Comparison of ENCODE assay signal across 8 cellular contexts in the genomic region with DNA sequence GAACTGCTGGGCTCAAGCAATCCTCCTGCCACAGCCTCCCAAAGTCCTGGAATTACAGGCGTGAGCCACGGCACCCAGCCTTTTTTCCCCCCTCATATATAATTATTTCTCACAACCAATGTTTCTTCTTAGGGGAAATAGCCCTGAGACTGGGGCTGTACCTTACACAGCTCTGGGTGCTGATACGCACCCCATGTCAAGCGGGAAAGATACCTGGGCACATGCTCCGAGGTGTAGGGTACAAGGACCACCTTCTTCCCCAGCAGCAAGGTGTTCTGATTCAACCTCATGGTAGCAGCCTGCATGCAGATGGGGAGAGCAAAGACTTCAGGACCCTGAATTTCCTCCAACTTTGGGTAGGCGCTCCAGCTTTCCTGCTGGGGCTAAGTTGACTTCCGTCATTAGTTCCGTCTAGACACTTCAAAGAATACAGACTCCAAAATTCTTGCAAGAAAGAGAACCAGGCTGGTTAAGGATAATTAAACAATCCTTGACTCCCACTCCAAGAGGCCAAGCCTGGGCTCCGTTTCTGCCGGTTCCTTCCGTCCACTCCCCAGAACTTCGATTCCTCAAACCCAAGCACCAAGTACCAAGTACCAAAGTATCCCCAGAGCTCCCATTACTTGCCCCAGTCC. TPM values are rescaled to one million over a fixed set of nuclear protein-coding genes. Genes with fewer than 3 reads are reported as not detected.
DNase-seq lines count a peak whose midpoint lies in the region; TF ChIP-seq lines count a peak whose summit lies in the region.

No MANE protein-coding gene starts in this region.

- no peaks in the 10 kb centered on the region for H3K27me3 Mint-ChIP-seq in progenitor cell of endocrine pancreas

- TF ChIP-seq POLR2A in esophagus squamous epithelium (IDR thresholded peaks at IDR 0.05), result no peak

- TF ChIP-seq CTCF in esophagus squamous epithelium (IDR thresholded peaks at IDR 0.05), result no peak
- TF ChIP-seq CTCF in progenitor cell of endocrine pancreas (IDR thresholded peaks at IDR 0.05; ENCODE audit: unreplicated experiment), result no peak

- WGBS in esophagus squamous epithelium, 2 donors, result 20 to 23% methylated on average over 8 of the region's 12 CpGs

- peak overlapping the region; percentile 96 for H3K27ac Mint-ChIP-seq in progenitor cell of endocrine pancreas

- peaks cover 15 to 65% (median 26%) of the 10 kb centered on the region in 3 donors for H3K4me1 ChIP-seq in esophagus squamous epithelium

- peak overlapping the region; percentile 71 to 88 (median 87) for H3K27ac ChIP-seq in esophagus squamous epithelium

- intact Hi-C loops in esophagus squamous epithelium (cut with DNase I), result no loop called here

- H3K4me3 ChIP-seq in esophagus squamous epithelium, result peak overlapping the region; percentile 59 to 99 (median 86)

- peaks cover 21 to 45% (median 28%) of the 10 kb centered on the region in 3 donors for H3K36me3 ChIP-seq in esophagus squamous epithelium

- no peaks in the 10 kb centered on the region for H3K9me3 Mint-ChIP-seq in progenitor cell of endocrine pancreas (ENCODE audit: low read depth)

- peak overlapping the region; percentile 94 for H3K4me3 Mint-ChIP-seq in progenitor cell of endocrine pancreas (ENCODE audit: low read depth)

- peaks cover 15% of the 10 kb centered on the region for H3K36me3 Mint-ChIP-seq in progenitor cell of endocrine pancreas (ENCODE audit: insufficient read depth)

- H3K4me1 Mint-ChIP-seq in progenitor cell of endocrine pancreas (ENCODE audit: low read depth), result peaks cover 23% of the 10 kb centered on the region

- DNase-seq in ELR (ENCODE audit: low read depth) (peak; percentile 30), RKO (ENCODE audit: low spot score) (peak; percentile 16), esophagus squamous epithelium (lab: John Stamatoyannopoulos, UW) (no peak), progenitor cell of endocrine pancreas (ENCODE audit: low spot score, unreplicated experiment) (no peak), NOMO-1 (lab: John Stamatoyannopoulos, UW; ENCODE audit: unreplicated experiment in 2 of 2) (no peak), NCI-H187 (lab: John Stamatoyannopoulos, UW) (no peak), HuH-7.5 (ENCODE audit: low spot score) (no peak)
- no peak for DNase-seq in activated CD4-positive, alpha-beta T cell treated with anti-CD3 and anti-CD28 coated beads, Interleukin-2, amount 50 U/mL, for 1 hour

- H3K9me3 ChIP-seq in esophagus squamous epithelium, result no peaks in the 10 kb centered on the region

- H3K27me3 ChIP-seq in esophagus squamous epithelium, result no peaks in the 10 kb centered on the region

RNA-seq across cellular contexts. Expression of a gene that starts 0.6 kb away (rescaled TPM):
- total RNA-seq in esophagus squamous epithelium (10 to 100 TPM; 17.3 to 29.8 (median 24.5) TPM), progenitor cell of endocrine pancreas (59.6 and 60.2 TPM in 2 replicates)

RNA-seq across cellular contexts. Expression of a gene that starts 27.1 kb away (rescaled TPM):
- 100 to 1,000 TPM; 214 to 483 (median 313) TPM for total RNA-seq in esophagus squamous epithelium
- total RNA-seq in progenitor cell of endocrine pancreas, result 135 and 143 TPM in 2 replicates

RNA-seq across cellular contexts. Expression of a gene that starts 38.5 kb away (rescaled TPM):
- total RNA-seq in esophagus squamous epithelium (1 to 10 TPM in 2 of 4 donors, under 1 TPM in 1, not detected in 1; 0.44 to 3.2 (median 1.6) TPM), progenitor cell of endocrine pancreas (3.2 TPM in 2 replicates)

Comparison
In these comparisons a context has a peak if more than half of its experiments do, and no peak if none do; other contexts are left out.
1. DNase-seq: peak in ELR (single experiment) and RKO (single experiment); none in esophagus squamous epithelium (single experiment), progenitor cell of endocrine pancreas (single experiment), NOMO-1 (0 of 2), NCI-H187 (0 of 2), activated CD4-positive, alpha-beta T cell treated with anti-CD3 and anti-CD28 coated beads, Interleukin-2, amount 50 U/mL, for 1 hour (single experiment) and HuH-7.5 (single experiment).